Comparison of ENCODE assay signal across 1 cellular context in the genomic region with DNA sequence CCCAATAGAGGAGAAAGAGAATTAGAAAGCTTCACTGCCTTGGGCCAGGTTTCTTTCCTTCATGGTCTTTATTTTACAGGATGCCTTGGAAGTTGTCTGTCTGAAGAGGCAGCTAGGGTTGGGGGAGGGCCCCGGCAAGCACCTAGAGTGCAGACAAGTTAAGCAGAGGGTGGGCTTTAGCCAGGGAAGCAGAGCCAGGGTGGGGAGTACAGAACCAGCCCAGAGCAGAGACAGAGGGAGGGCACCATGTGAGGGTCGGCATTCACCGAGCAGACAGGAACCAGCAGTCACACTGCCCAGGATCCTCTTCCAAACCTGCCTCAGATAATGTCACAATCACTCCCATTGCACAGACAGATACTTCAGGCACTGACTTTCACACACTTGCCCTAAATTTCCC.
TF ChIP-seq lines count a peak whose summit lies in the region.

No MANE protein-coding gene starts in this region.

TF ChIP-seq in GM12878, 131 proteins besides CTCF, POLR2A, EP300 and RAD21 (continued from another document):
- no peak for TF ChIP-seq MYC (IDR thresholded peaks at IDR 0.05; ENCODE audit: insufficient read depth, insufficient read length, insufficient replicate concordance, low read length, severe bottlenecking)
- TF ChIP-seq NR2C2 (IDR thresholded peaks at IDR 0.05; ENCODE audit: borderline replicate concordance, control insufficient read depth, insufficient read length, low read depth) = no peak
- no peak for TF ChIP-seq IRF4 (IDR thresholded peaks at IDR 0.05; ENCODE audit: low read depth, low read length)
